Comparison of ENCODE assay signal across 15 cellular contexts in the genomic region with DNA sequence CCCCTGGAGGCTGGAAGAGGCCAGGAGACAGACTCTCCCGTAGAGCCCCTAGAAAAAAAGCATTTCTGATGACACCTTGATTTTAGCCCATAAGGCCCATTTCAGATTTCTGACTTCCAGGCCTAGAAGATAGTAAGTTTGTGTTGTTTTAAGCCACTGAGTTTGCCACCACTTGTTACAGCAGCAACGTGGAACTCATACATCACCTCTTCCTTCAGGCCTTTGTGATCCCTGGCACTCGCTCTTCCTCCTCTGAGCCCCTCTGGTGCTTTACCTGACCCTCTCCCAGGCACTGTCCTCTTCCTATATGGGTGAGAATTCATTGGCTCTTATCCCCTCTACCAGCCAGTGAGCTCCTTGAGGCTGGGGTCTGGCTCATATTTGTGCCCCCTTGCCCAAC. TPM values are rescaled to one million over a fixed set of nuclear protein-coding genes. Genes with fewer than 3 reads are reported as not detected.
"Had no signal": no experiment of that assay in that cellular context is flagged by ENCODE, and none has a peak within 500 bp of the region (broad histone marks: within the 10 kb centered on the region; RNA-seq: fewer than 3 reads in every experiment).

No MANE protein-coding gene starts in this region.

- H3K4me3 ChIP-seq: esophagus muscularis mucosa, psoas muscle had no signal

- H3K36me3 ChIP-seq: esophagus muscularis mucosa had no signal

- H3K27ac ChIP-seq: psoas muscle had no signal

- H3K9me3 ChIP-seq: psoas muscle had no signal

- DNase-seq: activated CD4-positive, alpha-beta T cell treated with anti-CD3 and anti-CD28 coated beads, Interleukin-2, amount 50 U/mL, for 4 hours; activated CD4-positive, CD25-positive, alpha-beta regulatory T cell treated with anti-CD3 and anti-CD28 coated beads, Interleukin-2, amount 50 U/mL, for 72 hours; activated CD8-positive, alpha-beta memory T cell treated with anti-CD3 and anti-CD28 coated beads, Interleukin-2, amount 10 ng/mL, durations not matched to agents 7 days and 5 days; activated effector memory CD4-positive, alpha-beta T cell treated with anti-CD3 and anti-CD28 coated beads, Interleukin-2, amount 50 U/mL, for 16 hours; activated T-cell treated with anti-CD3 and anti-CD28 coated beads, Interleukin-2, amount 50 U/mL, for 24 hours; amygdala; hypothalamus; midbrain; psoas muscle; stimulated activated naive CD4-positive, alpha-beta T cell treated with Interleukin-2 at 50 U/mL for 16 hours; T-helper 9 cell had no signal

- H3K27me3 ChIP-seq: esophagus muscularis mucosa had no signal

RNA-seq across cellular contexts. Expression of a gene that starts 18.7 kb away (rescaled TPM):
- total RNA-seq: activated CD8-positive, alpha-beta memory T cell treated with anti-CD3 and anti-CD28 coated beads, Interleukin-2, amount 10 ng/mL, durations not matched to agents 7 days and 5 days had no signal

RNA-seq across cellular contexts. Expression of a gene that starts 25.0 kb away (rescaled TPM):
- total RNA-seq: activated CD8-positive, alpha-beta memory T cell treated with anti-CD3 and anti-CD28 coated beads, Interleukin-2, amount 10 ng/mL, durations not matched to agents 7 days and 5 days; esophagus muscularis mucosa; fibroblast of villous mesenchyme; liver; psoas muscle; sciatic nerve had no signal
- polyA plus RNA-seq: liver had no signal

RNA-seq across cellular contexts. Expression of a gene that starts 28.1 kb away (rescaled TPM):
- total RNA-seq: activated CD8-positive, alpha-beta memory T cell treated with anti-CD3 and anti-CD28 coated beads, Interleukin-2, amount 10 ng/mL, durations not matched to agents 7 days and 5 days; liver had no signal

RNA-seq across cellular contexts. Expression of a gene that starts 39.9 kb away (rescaled TPM):
- total RNA-seq: activated CD8-positive, alpha-beta memory T cell treated with anti-CD3 and anti-CD28 coated beads, Interleukin-2, amount 10 ng/mL, durations not matched to agents 7 days and 5 days; fibroblast of villous mesenchyme; liver had no signal
- polyA plus RNA-seq: liver had no signal

RNA-seq across cellular contexts. Expression of a gene that starts 41.4 kb away (rescaled TPM):
- total RNA-seq: activated CD8-positive, alpha-beta memory T cell treated with anti-CD3 and anti-CD28 coated beads, Interleukin-2, amount 10 ng/mL, durations not matched to agents 7 days and 5 days; fibroblast of villous mesenchyme had no signal
